8 cellular contexts compared by ENCODE assay signal in genomic region chr22:46830001-46830715, GRCh38.
DNase-seq lines count a peak whose midpoint lies in the region; ATAC-seq, FAIRE-seq and TF ChIP-seq lines count a peak whose summit lies in the region.

No MANE protein-coding gene starts in this region.

- H3K4me1 ChIP-seq in keratinocyte (ENCODE audit: control insufficient read depth, extremely low read depth, insufficient read depth, low read length): peaks cover 32% of the 10 kb centered on the region
- H3K4me1 ChIP-seq in suprapubic skin: peaks cover 35% of the 10 kb centered on the region

- H3K9me1 ChIP-seq in keratinocyte (ENCODE audit: control insufficient read depth, extremely low read depth, insufficient read depth, low read length): peaks cover 2% of the 10 kb centered on the region

- dilution Hi-C loops in keratinocyte (cut with MboI; ENCODE audit: extremely low pct_ligation_motif_present, low sequenced_read_pairs): no loop called here

- no peaks in the 10 kb centered on the region for H4K20me1 ChIP-seq in keratinocyte (ENCODE audit: control insufficient read depth, extremely low read depth, insufficient read depth, low read length)

- no peak overlapping the region for H2AFZ ChIP-seq in keratinocyte (ENCODE audit: control insufficient read depth, low read length)

- TF ChIP-seq EP300 in suprapubic skin (IDR thresholded peaks at IDR 0.05): no peak

- H3K79me2 ChIP-seq in keratinocyte (ENCODE audit: control insufficient read depth, insufficient read depth, low read length): peaks cover 42% of the 10 kb centered on the region

- ATAC-seq in HG02610 (IDR thresholded peaks at IDR 0.05; ENCODE audit: unreplicated experiment): no peak
- ATAC-seq in HG02870 (IDR thresholded peaks at IDR 0.05; ENCODE audit: unreplicated experiment): no peak
- ATAC-seq in HG02970 (IDR thresholded peaks at IDR 0.05; ENCODE audit: low FRiP score, unreplicated experiment): no peak

- peak overlapping the region; percentile 92 for H3K4me2 ChIP-seq in keratinocyte (ENCODE audit: control insufficient read depth, extremely low read depth, insufficient read depth, low read depth, low read length)

- H3K4me3 ChIP-seq in keratinocyte (ENCODE audit: control insufficient read depth in 2 of 3, extremely low read depth in 1 of 3, insufficient read depth in 2 of 3, low read depth in 1 of 3, low read length in 3 of 3) (peak overlapping the region in 2 of 3 experiments; percentile 30 to 42), suprapubic skin (no peak overlapping the region)

- H3K9me3 ChIP-seq in keratinocyte (ENCODE audit: control insufficient read depth, low read depth, low read length) (no peaks in the 10 kb centered on the region), suprapubic skin (no peaks in the 10 kb centered on the region)

- no peak for TF ChIP-seq POLR2A in suprapubic skin (IDR thresholded peaks at IDR 0.05)

- H3K27me3 ChIP-seq in keratinocyte (ENCODE audit: control insufficient read depth, extremely low read depth, insufficient read depth, low read length) (no peaks in the 10 kb centered on the region), suprapubic skin (no peaks in the 10 kb centered on the region)

- 43% methylated on average over 13 of the region's 15 CpGs for WGBS in suprapubic skin

- peak; percentile 26 for DNase-seq in HK-2 (ENCODE audit: unreplicated experiment)
- DNase-seq in astrocyte of the hippocampus (ENCODE audit: low read depth, low spot score): peak; percentile 89
- DNase-seq in keratinocyte (ENCODE audit: low read depth, low spot score): peak; percentile 55
- DNase-seq in suprapubic skin (ENCODE audit: low spot score in 2 of 2): no peak
- DNase-seq in stimulated activated CD4-positive, alpha-beta T cell treated with anti-CD3 and anti-CD28 coated beads, Interleukin-1b, Interleukin-23, amount 100 ng/mL, for 48 hours: no peak

- peak overlapping the region; percentile 87 for H3K27ac ChIP-seq in keratinocyte (ENCODE audit: control insufficient read depth, insufficient read depth, low read length)
- peak overlapping the region; percentile 84 for H3K27ac ChIP-seq in suprapubic skin

- peak; percentile 85 for FAIRE-seq in keratinocyte (lab: Jason Lieb, UNC)

- no peak for TF ChIP-seq CTCF in keratinocyte (optimal IDR thresholded peaks at IDR 0.05 in 1 of 3, IDR thresholded peaks at IDR 0.05 in 1 of 3, conservative IDR thresholded peaks at IDR 0.05 in 1 of 3; ENCODE audit: extremely low read depth in 1 of 3, insufficient read depth in 2 of 3, low read length in 3 of 3)
- TF ChIP-seq CTCF in suprapubic skin (IDR thresholded peaks at IDR 0.05): no peak

- H3K9ac ChIP-seq in keratinocyte (ENCODE audit: control insufficient read depth, extremely low read depth, insufficient read depth, low read length): peak overlapping the region; percentile 73

- H3K36me3 ChIP-seq in keratinocyte (ENCODE audit: control insufficient read depth in 2 of 2, extremely low read depth in 1 of 2, insufficient read depth in 2 of 2, low read length in 2 of 2): peaks cover 2 to 5% of the 10 kb centered on the region in 2 experiments
- H3K36me3 ChIP-seq in suprapubic skin: no peaks in the 10 kb centered on the region

Comparison
In these comparisons a context has a peak if more than half of its experiments do, and no peak if none do; other contexts are left out.
1. DNase-seq: peak in HK-2 (single experiment), astrocyte of the hippocampus (single experiment) and keratinocyte (single experiment); none in suprapubic skin (0 of 2) and stimulated activated CD4-positive, alpha-beta T cell treated with anti-CD3 and anti-CD28 coated beads, Interleukin-1b, Interleukin-23, amount 100 ng/mL, for 48 hours (single experiment).